8 cellular contexts compared by ENCODE assay signal in genomic region chr10:97334370-97335175, GRCh38. TPM values are rescaled to one million over a fixed set of nuclear protein-coding genes. Genes with fewer than 3 reads are reported as not detected.
DNase-seq lines count a peak whose midpoint lies in the region; ATAC-seq and TF ChIP-seq lines count a peak whose summit lies in the region.

FRAT2 (minus strand) TSS chr10:97334729; CDS start chr10:97334572, 157 bp downstream.

- peaks cover 31% of the 10 kb centered on the region for H3K27me3 Mint-ChIP-seq in T-helper 2 cell treated with Interferon-gamma antibody and Interleukin-4, amounts not matched to agents 5 μg/mL and 100 μg/mL, for 36 hours (ENCODE audit: low read depth)

- peak; percentile 87 for ATAC-seq in HG02759 (IDR thresholded peaks at IDR 0.05; ENCODE audit: unreplicated experiment)
- ATAC-seq in right cardiac atrium = peak; percentile 98

- H3K27me3 ChIP-seq in ascending aorta = no peaks in the 10 kb centered on the region
- no peaks in the 10 kb centered on the region for H3K27me3 ChIP-seq in right cardiac atrium (ENCODE audit: control insufficient read depth, insufficient read depth)
- H3K27me3 ChIP-seq in uterus = no peaks in the 10 kb centered on the region

- H3K36me3 Mint-ChIP-seq in T-helper 2 cell treated with Interferon-gamma antibody and Interleukin-4, amounts not matched to agents 5 μg/mL and 100 μg/mL, for 36 hours (ENCODE audit: low read depth) = peaks cover 15% of the 10 kb centered on the region

- H3K4me1 ChIP-seq in ascending aorta (peaks cover 6 to 39% of the 10 kb centered on the region in 2 donors), right cardiac atrium (ENCODE audit: control insufficient read depth, insufficient read depth, low read length) (peaks cover 8% of the 10 kb centered on the region), uterus (peaks cover 0 to 14% of the 10 kb centered on the region in 2 donors)

- in situ Hi-C loops in GM13977 (cut with MboI; ENCODE audit: low pct_unique_long_range_greater_than_20kb, low sequenced_read_pairs, unreplicated experiment) = no loop called here

- TF ChIP-seq POLR2A in uterus (IDR thresholded peaks at IDR 0.05) = peak; percentile 76 to 83

- peak within 1 kb of the TSS; percentile 89 for H3K4me3 Mint-ChIP-seq in T-helper 2 cell treated with Interferon-gamma antibody and Interleukin-4, amounts not matched to agents 5 μg/mL and 100 μg/mL, for 36 hours

- TF ChIP-seq CTCF in GM13977 (IDR thresholded peaks at IDR 0.05; ENCODE audit: extremely low read depth, insufficient read depth, missing control alignments) (no peak), ascending aorta (IDR thresholded peaks at IDR 0.05) (no peak), uterus (IDR thresholded peaks at IDR 0.05) (peak in 1 of 4 experiments; percentile 36)

- H3K4me3 ChIP-seq in ascending aorta (peak within 1 kb of the TSS; percentile 73 to 98), right cardiac atrium (ENCODE audit: low read length) (peak within 1 kb of the TSS; percentile 67), uterus (peak within 1 kb of the TSS; percentile 57 to 93)

- intact Hi-C loops in ascending aorta (cut with DNase I) (loop anchor here (1.0 to 2.0 kb wide), 3 partner anchors 15 to 66 kb away; partner anchors contain the start of genes ARHGAP19, FRAT1 and RRP12), right cardiac atrium (cut with DNase I) (loop anchor here in 2 of 4 donors (5.0 to 10.0 kb wide), 2 partner anchors 42 to 50 kb away; partner anchors contain the start of gene ARHGAP19 (in 1 of the 2)), uterus (cut with DNase I; ENCODE audit: low total_unique reads) (no loop called here)

- no peaks in the 10 kb centered on the region for H3K9me3 ChIP-seq in ascending aorta
- no peaks in the 10 kb centered on the region for H3K9me3 ChIP-seq in right cardiac atrium (ENCODE audit: control insufficient read depth, low read length)
- no peaks in the 10 kb centered on the region for H3K9me3 ChIP-seq in uterus

- under 1% methylated on average over 103 of the region's 103 CpGs for WGBS in right cardiac atrium

- no peaks in the 10 kb centered on the region for H3K9me3 Mint-ChIP-seq in T-helper 2 cell treated with Interferon-gamma antibody and Interleukin-4, amounts not matched to agents 5 μg/mL and 100 μg/mL, for 36 hours

- peak; percentile 98 for DNase-seq in GM13977 (ENCODE audit: low spot score)
- DNase-seq in NCI-H128 (lab: John Stamatoyannopoulos, UW; ENCODE audit: unreplicated experiment) = peak; percentile 58
- peak; percentile 88 for DNase-seq in T-helper 2 cell treated with Interferon-gamma antibody and Interleukin-4, amounts not matched to agents 5 μg/mL and 100 μg/mL, for 36 hours (ENCODE audit: low spot score)
- peak; percentile 61 to 94 for DNase-seq in ascending aorta (ENCODE audit: low spot score in 2 of 2)
- DNase-seq in right cardiac atrium = peak; percentile 92 to 97 (median 97)
- DNase-seq in putamen (ENCODE audit: low spot score) = peak; percentile 91
- peak; percentile 89 to 90 for DNase-seq in uterus

- H3K27ac Mint-ChIP-seq in T-helper 2 cell treated with Interferon-gamma antibody and Interleukin-4, amounts not matched to agents 5 μg/mL and 100 μg/mL, for 36 hours = peak within 1 kb of the TSS; percentile 89

- H3K27ac ChIP-seq in ascending aorta = peak within 1 kb of the TSS; percentile 87 to 96
- peak within 1 kb of the TSS; percentile 59 for H3K27ac ChIP-seq in right cardiac atrium (ENCODE audit: low read length)
- peak within 1 kb of the TSS; percentile 86 to 91 for H3K27ac ChIP-seq in uterus

- peaks cover 4 to 7% of the 10 kb centered on the region in 2 donors for H3K36me3 ChIP-seq in ascending aorta
- H3K36me3 ChIP-seq in uterus = no peaks in the 10 kb centered on the region

- peaks cover 30% of the 10 kb centered on the region for H3K4me1 Mint-ChIP-seq in T-helper 2 cell treated with Interferon-gamma antibody and Interleukin-4, amounts not matched to agents 5 μg/mL and 100 μg/mL, for 36 hours (ENCODE audit: low read depth)

RNA-seq across cellular contexts. Expression of gene FRAT2, which starts in this region (rescaled TPM):
- total RNA-seq in ascending aorta = 32.0 TPM
- 1 to 10 TPM; 5.0 to 7.6 (median 7.5) TPM for total RNA-seq in right cardiac atrium
- polyA plus RNA-seq in right cardiac atrium = 3.4 TPM
- total RNA-seq in uterus = 10 to 100 TPM in 1 of 4 donors, 1 to 10 TPM in 3; 2.4 to 14.9 (median 4.8) TPM

Comparison
In these comparisons a context has a peak if more than half of its experiments do, and no peak if none do; other contexts are left out.
1. Peak in every context shown above with its lines: DNase-seq, ATAC-seq, H3K4me3 ChIP-seq and H3K27ac ChIP-seq.